ENCODE assay signal across 8 cellular contexts in genomic region chr2:191555092-191555742, GRCh38.
DNase-seq lines count a peak whose midpoint lies in the region; ATAC-seq, FAIRE-seq and TF ChIP-seq lines count a peak whose summit lies in the region.

No MANE protein-coding gene starts in this region.

- H3K27ac ChIP-seq in CD4-positive, alpha-beta T cell (ENCODE audit: low read depth, low read length), result no peak overlapping the region
- H3K27ac ChIP-seq in coronary artery, result no peak overlapping the region
- H3K27ac ChIP-seq in HepG2 (ENCODE audit: extremely low read length, insufficient read depth, low read length), result no peak overlapping the region

- H3K9ac ChIP-seq in HepG2 (ENCODE audit: insufficient read depth, low read depth, low read length), result no peak overlapping the region

- in situ Hi-C loops in HepG2 (cut with HindIII; ENCODE audit: extremely low pct_ligation_motif_present, low pct_unique_long_range_greater_than_20kb), result loop anchor here (5.0 kb wide), 1 partner anchor 607 kb away; no protein-coding TSS in a partner anchor

- no peaks in the 10 kb centered on the region for H3K36me3 ChIP-seq in HepG2 (replicated peaks in 1 of 2; ENCODE audit: control insufficient read depth in 1 of 2, insufficient read depth in 2 of 2, low read length in 2 of 2)

- TF ChIP-seq EP300 in HepG2 (IDR thresholded peaks at IDR 0.05; ENCODE audit: low read depth in 2 of 2, low read length in 2 of 2) (no peak), HepG2 (CRISPR knock-in tag; IDR thresholded peaks at IDR 0.05; ENCODE audit: borderline replicate concordance) (no peak)

- no peak overlapping the region for H3K4me3 Mint-ChIP-seq in CD4-positive, alpha-beta T cell
- no peak overlapping the region for H3K4me3 Mint-ChIP-seq in activated CD4-positive, alpha-beta T cell treated with anti-CD3 and anti-CD28 coated beads for 36 hours

- no TSS peak for BruUV-seq in HepG2 (replicated peaks; lab: Mats Ljungman, UMichigan)

- no peak overlapping the region for H3K27ac Mint-ChIP-seq in CD4-positive, alpha-beta T cell
- H3K27ac Mint-ChIP-seq in activated CD4-positive, alpha-beta T cell treated with anti-CD3 and anti-CD28 coated beads for 36 hours, result no peak overlapping the region

- no peaks in the 10 kb centered on the region for H3K9me3 ChIP-seq in CD4-positive, alpha-beta T cell (ENCODE audit: control insufficient read depth, low read length)
- no peaks in the 10 kb centered on the region for H3K9me3 ChIP-seq in HepG2 (ENCODE audit: low read length)

- intact Hi-C loops in CD4-positive, alpha-beta T cell (cut with DNase I, micrococcal nuclease), result loop anchor here in 1 of 2 experiments (1.0 kb wide), 1 partner anchor 607 kb away; no protein-coding TSS in a partner anchor
- intact Hi-C loops in activated CD4-positive, alpha-beta T cell treated with anti-CD3 and anti-CD28 coated beads for 36 hours (cut with DNase I, micrococcal nuclease), result loop anchor here (1.0 to 10.0 kb wide), 5 partner anchors 136 to 730 kb away; no protein-coding TSS in a partner anchor
- intact Hi-C loops in HepG2 (cut with micrococcal nuclease; ENCODE audit: unreplicated experiment), result loop anchor here (1.0 to 2.0 kb wide), 5 partner anchors 136 to 732 kb away; no protein-coding TSS in a partner anchor

- peak; percentile 64 to 82 (median 72) for DNase-seq in CD4-positive, alpha-beta T cell
- DNase-seq in NCI-H460 (ENCODE audit: extremely low read depth, low read depth) (peak; percentile 87), coronary artery (ENCODE audit: low spot score) (peak; percentile 79), HepG2 (ENCODE audit: low spot score) (peak; percentile 73)
- DNase-seq in activated CD4-positive, alpha-beta T cell treated with anti-CD3 and anti-CD28 coated beads for 36 hours, result peak; percentile 90
- peak; percentile 46 to 73 (median 52) for DNase-seq in stimulated activated CD4-positive, alpha-beta T cell treated with anti-CD3 and anti-CD28 coated beads, TNF-alpha, amount 100 ng/mL, for 1 hour (ENCODE audit: low read depth in 3 of 3, low spot score in 1 of 3)

- peak; percentile 75 for ATAC-seq in CD4-positive, alpha-beta T cell (ENCODE audit: poor library complexity)
- ATAC-seq in GM19351 (IDR thresholded peaks at IDR 0.05; ENCODE audit: unreplicated experiment) (peak; percentile 95), HG03432 (IDR thresholded peaks at IDR 0.05; ENCODE audit: unreplicated experiment) (peak; percentile 96), HepG2 (peak; percentile 97)
- peak; percentile 93 for ATAC-seq in activated CD4-positive, alpha-beta T cell treated with anti-CD3 and anti-CD28 coated beads for 36 hours

- H3K4me3 ChIP-seq in coronary artery (no peak overlapping the region), HepG2 (replicated peaks in 1 of 3; ENCODE audit: insufficient read depth in 1 of 3, low read depth in 2 of 3, low read length in 3 of 3) (no peak overlapping the region)

- H4K20me1 ChIP-seq in HepG2 (ENCODE audit: insufficient read depth, low read length), result no peaks in the 10 kb centered on the region

- peak; percentile 79 for TF ChIP-seq RAD21 in HepG2 (CRISPR knock-in tag; IDR thresholded peaks at IDR 0.05)

- 4% methylated on average over 10 of the region's 10 CpGs for WGBS in HepG2 (ENCODE audit: low lambda C conversion rate)

- no peak overlapping the region for H3K4me2 ChIP-seq in HepG2 (ENCODE audit: low read depth, low read length)

- H3K36me3 Mint-ChIP-seq in CD4-positive, alpha-beta T cell (ENCODE audit: low read depth), result no peaks in the 10 kb centered on the region
- H3K36me3 Mint-ChIP-seq in activated CD4-positive, alpha-beta T cell treated with anti-CD3 and anti-CD28 coated beads for 36 hours (ENCODE audit: low read depth), result no peaks in the 10 kb centered on the region

- no peaks in the 10 kb centered on the region for H3K27me3 ChIP-seq in CD4-positive, alpha-beta T cell (ENCODE audit: control insufficient read depth, insufficient read depth, low read length)
- H3K27me3 ChIP-seq in HepG2 (ENCODE audit: control insufficient read depth in 1 of 2, insufficient read depth in 2 of 2, low read length in 2 of 2), result peaks cover 0 to 7% of the 10 kb centered on the region in 2 experiments; a peak in 2 of 5 replicates

- H2AFZ ChIP-seq in HepG2 (ENCODE audit: low read length), result no peak overlapping the region

- TF ChIP-seq CTCF in CD4-positive, alpha-beta T cell (IDR thresholded peaks at IDR 0.05), result peak; percentile 81
- TF ChIP-seq CTCF in coronary artery (IDR thresholded peaks at IDR 0.05) (peak; percentile 53), HepG2 (CRISPR knock-in tag; IDR thresholded peaks at IDR 0.05) (peak; percentile 89)

- H3K9me3 Mint-ChIP-seq in CD4-positive, alpha-beta T cell, result no peaks in the 10 kb centered on the region
- H3K9me3 Mint-ChIP-seq in activated CD4-positive, alpha-beta T cell treated with anti-CD3 and anti-CD28 coated beads for 36 hours (ENCODE audit: low read depth), result no peaks in the 10 kb centered on the region

- POLR2A ChIA-PET in CD4-positive, alpha-beta T cell (lab: Charles Lee), result interaction anchor here (1.0 to 2.7 kb wide), 2 partner anchors 136 to 607 kb away, joined by 4 to 12 read pairs; no protein-coding TSS in a partner anchor
- POLR2A ChIA-PET in activated CD4-positive, alpha-beta T cell treated with anti-CD3 and anti-CD28 coated beads for 36 hours (lab: Charles Lee), result no interaction called here
- POLR2A ChIA-PET in HepG2 (lab: Yijun Ruan, JAX), result interaction anchor here (1.2 to 1.9 kb wide), 2 partner anchors 122 to 607 kb away, joined by 4 to 6 read pairs; partner anchors contain the start of gene NABP1

- H3K4me1 ChIP-seq in HepG2 (ENCODE audit: insufficient read depth, low read length), result no peaks in the 10 kb centered on the region

- TF ChIP-seq POLR2A in HepG2 (IDR thresholded peaks at IDR 0.05; ENCODE audit: insufficient read depth in 1 of 2, low read depth in 2 of 2, low read length in 2 of 2), result no peak

- no peaks in the 10 kb centered on the region for H3K4me1 Mint-ChIP-seq in CD4-positive, alpha-beta T cell (ENCODE audit: low read depth)
- peaks cover 2% of the 10 kb centered on the region for H3K4me1 Mint-ChIP-seq in activated CD4-positive, alpha-beta T cell treated with anti-CD3 and anti-CD28 coated beads for 36 hours

- H3K79me2 ChIP-seq in HepG2 (ENCODE audit: insufficient read depth, low read length), result no peaks in the 10 kb centered on the region

- CTCF ChIA-PET in CD4-positive, alpha-beta T cell (lab: Charles Lee), result interaction anchor here (1.2 to 5.8 kb wide), 6 partner anchors 8 to 607 kb away, joined by 3 to 38 read pairs (median 5); no protein-coding TSS in a partner anchor
- CTCF ChIA-PET in activated CD4-positive, alpha-beta T cell treated with anti-CD3 and anti-CD28 coated beads for 36 hours (lab: Charles Lee), result interaction anchor here (0.6 to 8.3 kb wide), 33 partner anchors 9 to 1871 kb away, joined by 3 to 90 read pairs (median 3); no protein-coding TSS in a partner anchor
- CTCF ChIA-PET in HepG2 (lab: Yijun Ruan, JAX; ENCODE audit: low intra/inter-chr PET ratio, low total read pairs), result interaction anchor here (1.3 to 1.9 kb wide), 4 partner anchors 135 to 608 kb away, joined by 4 to 25 read pairs (median 7); no protein-coding TSS in a partner anchor

- peaks cover 13% of the 10 kb centered on the region for H3K27me3 Mint-ChIP-seq in CD4-positive, alpha-beta T cell
- H3K27me3 Mint-ChIP-seq in activated CD4-positive, alpha-beta T cell treated with anti-CD3 and anti-CD28 coated beads for 36 hours, result peaks cover 14% of the 10 kb centered on the region

- peak; percentile 98 for FAIRE-seq in HepG2 (lab: Jason Lieb, UNC)

TF ChIP-seq in HepG2, 621 proteins besides CTCF, POLR2A, EP300 and RAD21 (continues in another document):
- TF ChIP-seq ZNF788 (CRISPR knock-in tag; IDR thresholded peaks at IDR 0.05; ENCODE audit: borderline replicate concordance) (no peak), ZGPAT (CRISPR knock-in tag; IDR thresholded peaks at IDR 0.05) (0 out of 2 replicates have a peak, but pooled peaks have one; percentile 15), PPARG (CRISPR knock-in tag; conservative IDR thresholded peaks at IDR 0.05) (0 out of 2 replicates have a peak, but pooled peaks have one; percentile 21), ARNT2 (CRISPR knock-in tag; IDR thresholded peaks at IDR 0.05; ENCODE audit: low read depth) (no peak), JARID2 (CRISPR knock-in tag; IDR thresholded peaks at IDR 0.05; ENCODE audit: insufficient replicate concordance) (no peak), THAP11 (CRISPR knock-in tag; IDR thresholded peaks at IDR 0.05) (0 out of 2 replicates have a peak, but pooled peaks have one; percentile 21), HOMEZ (CRISPR knock-in tag; IDR thresholded peaks at IDR 0.05; ENCODE audit: low read depth) (no peak), ZMYM4 (CRISPR knock-in tag; IDR thresholded peaks at IDR 0.05) (0 out of 2 replicates have a peak, but pooled peaks have one; percentile 20), ZNF124 (CRISPR knock-in tag; IDR thresholded peaks at IDR 0.05) (0 out of 2 replicates have a peak, but pooled peaks have one; percentile 57), HNRNPLL (IDR thresholded peaks at IDR 0.05; ENCODE audit: low read depth, low read length, poor library complexity, severe bottlenecking) (no peak), SRY (CRISPR knock-in tag; IDR thresholded peaks at IDR 0.05) (no peak)
